ENCODE assay signal across 1 cellular context in genomic region chr20:19008497-19008896, GRCh38.
TF ChIP-seq lines count a peak whose summit lies in the region.

No MANE protein-coding gene starts in this region.

TF ChIP-seq in HepG2, 621 proteins besides CTCF, POLR2A, EP300 and RAD21 (continued from another document):
- TF ChIP-seq REST (IDR thresholded peaks at IDR 0.05; ENCODE audit: borderline replicate concordance in 1 of 2, low read depth in 1 of 2, low read length in 2 of 2): peak; percentile 51 to 90
- TF ChIP-seq ZNF792 (CRISPR knock-in tag; IDR thresholded peaks at IDR 0.05): no peak
- no peak for TF ChIP-seq ZNF562 (CRISPR knock-in tag; IDR thresholded peaks at IDR 0.05; ENCODE audit: borderline replicate concordance)
- no peak for TF ChIP-seq TERF1 (CRISPR knock-in tag; IDR thresholded peaks at IDR 0.05)
